24 cellular contexts compared by ENCODE assay signal in genomic region chr17:65324977-65325376, GRCh38.
DNase-seq lines count a peak whose midpoint lies in the region; ATAC-seq, FAIRE-seq and TF ChIP-seq lines count a peak whose summit lies in the region.
"Had no signal": no experiment of that assay in that cellular context is flagged by ENCODE, and none has a peak within 500 bp of the region (broad histone marks: within the 10 kb centered on the region; RNA-seq: fewer than 3 reads in every experiment).

No MANE protein-coding gene starts in this region.

- H3K9me3 ChIP-seq in SJCRH30 (replicated peaks) (no peaks in the 10 kb centered on the region), upper lobe of right lung (no peaks in the 10 kb centered on the region)
- H3K9me3 ChIP-seq: tibial nerve had no signal

- H3K27me3 ChIP-seq in SJCRH30, result no peaks in the 10 kb centered on the region
- H3K27me3 ChIP-seq in upper lobe of right lung, result no peaks in the 10 kb centered on the region
- H3K27me3 ChIP-seq: tibial nerve had no signal

- ATAC-seq in upper lobe of right lung (peak; percentile 57), HG03439 (IDR thresholded peaks at IDR 0.05; ENCODE audit: unreplicated experiment) (no peak)
- ATAC-seq: activated CD4-positive, CD25-positive, alpha-beta regulatory T cell treated with anti-CD3 and anti-CD28 coated beads, Interleukin-2, amount 50 U/mL, for 24 hours; activated T-cell treated with anti-CD3 and anti-CD28 coated beads, Interleukin-2, amount 50 U/mL, for 4 hours; HCT116; naive thymus-derived CD8-positive, alpha-beta T cell had no signal

- TF ChIP-seq CTCF in fibroblast of pulmonary artery (IDR thresholded peaks at IDR 0.05; ENCODE audit: low read length, missing control alignments), result no peak
- no peak for TF ChIP-seq CTCF in upper lobe of right lung (IDR thresholded peaks at IDR 0.05)

- intact Hi-C loops in upper lobe of right lung (cut with DNase I), result no loop called here

- H3K4me3 ChIP-seq in SJCRH30, result no peak overlapping the region
- no peak overlapping the region for H3K4me3 ChIP-seq in fibroblast of pulmonary artery (replicated peaks; ENCODE audit: low read depth, low read length)
- no peak overlapping the region for H3K4me3 ChIP-seq in upper lobe of right lung
- H3K4me3 ChIP-seq: tibial nerve had no signal

- no peak for DNase-seq in SJCRH30
- peak; percentile 48 for DNase-seq in fibroblast of pulmonary artery (ENCODE audit: low read depth)
- DNase-seq in mucosa of gallbladder (ENCODE audit: low spot score), result peak; percentile 31
- DNase-seq in upper lobe of right lung, result no peak
- no peak for DNase-seq in GM19239 (ENCODE audit: insufficient read length, low spot score)
- DNase-seq in activated CD8-positive, alpha-beta memory T cell treated with anti-CD3 and anti-CD28 coated beads, Interleukin-2, amount 50 U/mL, for 48 hours, result no peak
- DNase-seq: activated naive CD4-positive, alpha-beta T cell treated with anti-CD3 and anti-CD28 coated beads, Interleukin-2, amount 10 ng/mL, durations not matched to agents 7 days and 5 days; activated T-cell treated with anti-CD3 and anti-CD28 coated beads, Interleukin-2, amount 50 U/mL, for 4 hours; DND-41; IMR-90; mesendoderm; naive thymus-derived CD8-positive, alpha-beta T cell; NCI-H1436; NCI-H526 treated with DMSO at 0.1 percent for 48 hours; stimulated activated CD4-positive, alpha-beta T cell treated with anti-CD3 and anti-CD28 coated beads, Interleukin-2, amount 100 ng/mL, for 48 hours; stimulated activated naive CD4-positive, alpha-beta T cell treated with Interleukin-2 at 50 U/mL for 16 hours had no signal

- FAIRE-seq in GM19239 (lab: Jason Lieb, UNC), result no peak
- FAIRE-seq: astrocyte, keratinocyte, small intestine had no signal

- no peaks in the 10 kb centered on the region for H3K36me3 ChIP-seq in SJCRH30
- no peaks in the 10 kb centered on the region for H3K36me3 ChIP-seq in upper lobe of right lung
- H3K36me3 ChIP-seq: tibial nerve had no signal

- H3K27ac ChIP-seq in SJCRH30 (peak overlapping the region; percentile 32; the same call in 1 of the 2 replicates), upper lobe of right lung (no peak overlapping the region)
- H3K27ac ChIP-seq: RWPE1, tibial nerve had no signal

- H3K4me1 ChIP-seq in SJCRH30 (peaks cover 25% of the 10 kb centered on the region), upper lobe of right lung (no peaks in the 10 kb centered on the region)

Comparison
In these comparisons a context has a peak if more than half of its experiments do, and no peak if none do; other contexts are left out.
1. DNase-seq: peak in fibroblast of pulmonary artery (single experiment) and mucosa of gallbladder (single experiment); none in SJCRH30 (0 of 2), upper lobe of right lung (single experiment), GM19239 (single experiment) and activated CD8-positive, alpha-beta memory T cell treated with anti-CD3 and anti-CD28 coated beads, Interleukin-2, amount 50 U/mL, for 48 hours (single experiment).